11 cellular contexts compared by ENCODE assay signal in genomic region chr1:152926091-152926490, GRCh38. TPM values are rescaled to one million over a fixed set of nuclear protein-coding genes. Genes with fewer than 3 reads are reported as not detected.
DNase-seq lines count a peak whose midpoint lies in the region; ATAC-seq, FAIRE-seq and TF ChIP-seq lines count a peak whose summit lies in the region.
"Had no signal": no experiment of that assay in that cellular context is flagged by ENCODE, and none has a peak within 500 bp of the region (broad histone marks: within the 10 kb centered on the region; RNA-seq: fewer than 3 reads in every experiment).

No MANE protein-coding gene starts in this region.

- no peak for TF ChIP-seq EP300 in A549 (IDR thresholded peaks at IDR 0.05)

- no peaks in the 10 kb centered on the region for H4K20me1 ChIP-seq in Loucy (ENCODE audit: insufficient read depth, low read length, poor library complexity, severe bottlenecking)

- H3K4me3 Mint-ChIP-seq in CD4-positive, alpha-beta memory T cell: no peak overlapping the region
- H3K4me3 Mint-ChIP-seq: activated naive CD8-positive, alpha-beta T cell treated with anti-CD3 and anti-CD28 coated beads, Interleukin-2, amount 10 ng/mL, durations not matched to agents 7 days and 5 days had no signal

- peaks cover 6% of the 10 kb centered on the region; the same call in 1 of the 3 replicates for H3K4me1 ChIP-seq in A549
- H3K4me1 ChIP-seq in Loucy (ENCODE audit: insufficient read depth, low read length, poor library complexity, severe bottlenecking): no peaks in the 10 kb centered on the region
- no peaks in the 10 kb centered on the region for H3K4me1 ChIP-seq in CD4-positive, alpha-beta memory T cell (ENCODE audit: insufficient read depth, low read length)

- H3K9me2 ChIP-seq in Loucy (replicated peaks; ENCODE audit: low read depth, low read length): no peaks in the 10 kb centered on the region

- 2% methylated on average over 3 of the region's 3 CpGs for WGBS in A549 (ENCODE audit: missing lambda C conversion rate)

- H3K9ac ChIP-seq in Loucy (ENCODE audit: low read depth, low read length, poor library complexity, severe bottlenecking): no peak overlapping the region

- POLR2A ChIA-PET in A549 (lab: Yijun Ruan, JAX): no interaction called here
- POLR2A ChIA-PET in CD4-positive, alpha-beta memory T cell (lab: Charles Lee; ENCODE audit: partially characterized antibody): no interaction called here

- H3K27ac Mint-ChIP-seq in CD4-positive, alpha-beta memory T cell: no peak overlapping the region
- H3K27ac Mint-ChIP-seq: activated naive CD8-positive, alpha-beta T cell treated with anti-CD3 and anti-CD28 coated beads, Interleukin-2, amount 10 ng/mL, durations not matched to agents 7 days and 5 days had no signal

- peak; percentile 90 to 94 for ATAC-seq in A549
- ATAC-seq in esophagus mucosa: peak; percentile 85
- ATAC-seq in GM21423 (IDR thresholded peaks at IDR 0.05; ENCODE audit: unreplicated experiment): no peak
- no peak for ATAC-seq in GM19463 (IDR thresholded peaks at IDR 0.05; ENCODE audit: unreplicated experiment)

- peaks cover 2 to 10% of the 10 kb centered on the region in 2 donors for H3K27me3 Mint-ChIP-seq in CD4-positive, alpha-beta memory T cell

- DNase-seq in A549 (ENCODE audit: low read depth in 1 of 2, low spot score in 1 of 2) (peak in 1 of 2 experiments; percentile 48), UCSD-AML1 (lab: John Stamatoyannopoulos, UW; ENCODE audit: unreplicated experiment) (no peak)
- DNase-seq in CD4-positive, alpha-beta memory T cell: no peak
- DNase-seq: activated naive CD8-positive, alpha-beta T cell treated with anti-CD3 and anti-CD28 coated beads, Interleukin-2, amount 10 ng/mL, durations not matched to agents 7 days and 5 days; stimulated activated CD4-positive, alpha-beta T cell treated with anti-CD3 and anti-CD28 coated beads, Interleukin-15, amount 100 ng/mL, for 24 hours had no signal

- H3K4me2 ChIP-seq in A549 (no peak overlapping the region), Loucy (ENCODE audit: low read depth, low read length, poor library complexity, severe bottlenecking) (no peak overlapping the region)

- peak; percentile 62 to 74 for TF ChIP-seq RAD21 in A549 (conservative IDR thresholded peaks at IDR 0.05 in 1 of 2, IDR thresholded peaks at IDR 0.05 in 1 of 2)

- intact Hi-C loops in CD4-positive, alpha-beta memory T cell (cut with micrococcal nuclease): no loop called here

- H3K27me3 ChIP-seq in Loucy (ENCODE audit: insufficient read depth, low read length, poor library complexity, severe bottlenecking): no peaks in the 10 kb centered on the region
- no peaks in the 10 kb centered on the region for H3K27me3 ChIP-seq in CD4-positive, alpha-beta memory T cell (ENCODE audit: insufficient read depth, low read length)

- FAIRE-seq in A549 (lab: Jason Lieb, UNC): no peak
- FAIRE-seq: G401.6 had no signal

- no peaks in the 10 kb centered on the region for H3K36me3 Mint-ChIP-seq in CD4-positive, alpha-beta memory T cell
- H3K36me3 Mint-ChIP-seq: activated naive CD8-positive, alpha-beta T cell treated with anti-CD3 and anti-CD28 coated beads, Interleukin-2, amount 10 ng/mL, durations not matched to agents 7 days and 5 days had no signal

- no peaks in the 10 kb centered on the region for H3K79me2 ChIP-seq in Loucy (ENCODE audit: insufficient read depth, low read length)

- no peaks in the 10 kb centered on the region for H3K9me3 ChIP-seq in A549
- H3K9me3 ChIP-seq in Loucy (ENCODE audit: insufficient read depth, low read depth, low read length): no peaks in the 10 kb centered on the region
- no peaks in the 10 kb centered on the region for H3K9me3 ChIP-seq in CD4-positive, alpha-beta memory T cell (ENCODE audit: control insufficient read depth in 1 of 2, low read length in 2 of 2)

- H3K4me1 Mint-ChIP-seq in CD4-positive, alpha-beta memory T cell: no peaks in the 10 kb centered on the region
- H3K4me1 Mint-ChIP-seq: activated naive CD8-positive, alpha-beta T cell treated with anti-CD3 and anti-CD28 coated beads, Interleukin-2, amount 10 ng/mL, durations not matched to agents 7 days and 5 days had no signal

- TF ChIP-seq POLR2A in A549 (IDR thresholded peaks at IDR 0.05; ENCODE audit: low read length): no peak

- peak overlapping the region; percentile 22; the same call in 1 of the 2 replicates for H2AFZ ChIP-seq in Loucy (ENCODE audit: low read length)

- H3K36me3 ChIP-seq in Loucy (ENCODE audit: insufficient read depth, low read length): no peaks in the 10 kb centered on the region
- H3K36me3 ChIP-seq in CD4-positive, alpha-beta memory T cell (ENCODE audit: insufficient read depth, low read length): no peaks in the 10 kb centered on the region

- H3K27ac ChIP-seq in A549: no peak overlapping the region
- H3K27ac ChIP-seq in CD4-positive, alpha-beta memory T cell (ENCODE audit: low read depth, low read length): no peak overlapping the region

- peaks cover 0 to 4% (median 0%) of the 10 kb centered on the region in 8 donors for H3K9me3 Mint-ChIP-seq in CD4-positive, alpha-beta memory T cell
- H3K9me3 Mint-ChIP-seq: activated naive CD8-positive, alpha-beta T cell treated with anti-CD3 and anti-CD28 coated beads, Interleukin-2, amount 10 ng/mL, durations not matched to agents 7 days and 5 days had no signal

- H3K4me3 ChIP-seq in A549 (no peak overlapping the region), Loucy (ENCODE audit: low read length, poor library complexity, severe bottlenecking) (no peak overlapping the region)
- no peak overlapping the region for H3K4me3 ChIP-seq in CD4-positive, alpha-beta memory T cell (ENCODE audit: low read length in 2 of 2)

- no peaks in the 10 kb centered on the region for H3F3A ChIP-seq in Loucy (ENCODE audit: low read depth)

- CTCF ChIA-PET in A549 (lab: Yijun Ruan, JAX): interaction anchor here (0.7 to 2.6 kb wide), 31 partner anchors 10 to 520 kb away, joined by 3 to 40 read pairs (median 3); no protein-coding TSS in a partner anchor
- CTCF ChIA-PET in CD4-positive, alpha-beta memory T cell (lab: Charles Lee; ENCODE audit: partially characterized antibody): no interaction called here

- TF ChIP-seq CTCF in A549 (IDR thresholded peaks at IDR 0.05): peak; percentile 51
- peak; percentile 63 for TF ChIP-seq CTCF in GM12874 (IDR thresholded peaks at IDR 0.05; ENCODE audit: insufficient read depth, low read depth, low read length)
- peak; percentile 64 for TF ChIP-seq CTCF in Loucy (conservative IDR thresholded peaks at IDR 0.05; ENCODE audit: low read length)

TF ChIP-seq in A549, 52 proteins besides CTCF, POLR2A, EP300 and RAD21:
- no peak for TF ChIP-seq MYC (IDR thresholded peaks at IDR 0.05; ENCODE audit: borderline replicate concordance, low read length)
- peak; percentile 32; the same call in 2 of the 3 replicates for TF ChIP-seq SMC3 (IDR thresholded peaks at IDR 0.05)

RNA-seq across cellular contexts. Expression of gene IVL, which starts 17.7 kb away (rescaled TPM):
- polyA plus RNA-seq in A549 (2011; rRNA removed) (not detected in 2 replicates), A549 (2017; fragmentation: RNase III; extraction: RNeasy Plus Mini Kit Qiagen cat#74134 plus additional on column Dnase treatment) (not detected in 3 replicates)
- 0.01 and 0.04 TPM in 2 replicates for polyA plus RNA-seq in A549 (2012; cell fraction: cytosol; rRNA removed)
- polyA plus RNA-seq in A549 (2012; cell fraction: nucleus; rRNA removed): 0.02 TPM in 1 of 2 replicates, not detected in the other
- polyA minus RNA-seq in A549 (2011; rRNA and poly(A)+ RNA removed): not detected in 2 replicates
- total RNA-seq in esophagus mucosa: 145 TPM
- total RNA-seq in CD4-positive, alpha-beta memory T cell: not detected
- not detected for polyA plus RNA-seq in CD4-positive, alpha-beta memory T cell
- total RNA-seq: activated naive CD8-positive, alpha-beta T cell treated with anti-CD3 and anti-CD28 coated beads, Interleukin-2, amount 10 ng/mL, durations not matched to agents 7 days and 5 days had no signal

RNA-seq across cellular contexts. Expression of gene SPRR5, which starts 20.9 kb away (rescaled TPM):
- polyA plus RNA-seq in A549 (2011; rRNA removed): not detected in 2 replicates
- not detected in 2 replicates for polyA plus RNA-seq in A549 (2012; cell fraction: cytosol; rRNA removed)
- polyA plus RNA-seq in A549 (2012; cell fraction: nucleus; rRNA removed): not detected in 2 replicates
- not detected in 3 replicates for polyA plus RNA-seq in A549 (2017; fragmentation: RNase III; extraction: RNeasy Plus Mini Kit Qiagen cat#74134 plus additional on column Dnase treatment)
- not detected in 2 replicates for polyA minus RNA-seq in A549 (2011; rRNA and poly(A)+ RNA removed)
- total RNA-seq in esophagus mucosa: 3.5 TPM
- not detected for total RNA-seq in CD4-positive, alpha-beta memory T cell
- not detected for polyA plus RNA-seq in CD4-positive, alpha-beta memory T cell
- total RNA-seq: activated naive CD8-positive, alpha-beta T cell treated with anti-CD3 and anti-CD28 coated beads, Interleukin-2, amount 10 ng/mL, durations not matched to agents 7 days and 5 days had no signal

RNA-seq across cellular contexts. Expression of gene SPRR4, which starts 44.4 kb away (rescaled TPM):
- polyA plus RNA-seq in A549 (2011; rRNA removed) (not detected in 2 replicates), A549 (2017; fragmentation: RNase III; extraction: RNeasy Plus Mini Kit Qiagen cat#74134 plus additional on column Dnase treatment) (not detected in 3 replicates)
- not detected in 2 replicates for polyA plus RNA-seq in A549 (2012; cell fraction: cytosol; rRNA removed)
- not detected in 2 replicates for polyA plus RNA-seq in A549 (2012; cell fraction: nucleus; rRNA removed)
- not detected in 2 replicates for polyA minus RNA-seq in A549 (2011; rRNA and poly(A)+ RNA removed)
- total RNA-seq in esophagus mucosa: not detected
- not detected for total RNA-seq in CD4-positive, alpha-beta memory T cell
- polyA plus RNA-seq in CD4-positive, alpha-beta memory T cell: not detected
- total RNA-seq: activated naive CD8-positive, alpha-beta T cell treated with anti-CD3 and anti-CD28 coated beads, Interleukin-2, amount 10 ng/mL, durations not matched to agents 7 days and 5 days had no signal

RNA-seq across cellular contexts. Expression of gene SMCP, which starts 48.0 kb away (rescaled TPM):
- polyA plus RNA-seq in A549 (2011; rRNA removed) (not detected in 2 replicates), A549 (2017; fragmentation: RNase III; extraction: RNeasy Plus Mini Kit Qiagen cat#74134 plus additional on column Dnase treatment) (not detected in 3 replicates)
- polyA plus RNA-seq in A549 (2012; cell fraction: cytosol; rRNA removed): not detected in 2 replicates
- not detected in 2 replicates for polyA plus RNA-seq in A549 (2012; cell fraction: nucleus; rRNA removed)
- polyA minus RNA-seq in A549 (2011; rRNA and poly(A)+ RNA removed): not detected in 2 replicates
- not detected for total RNA-seq in esophagus mucosa
- total RNA-seq in CD4-positive, alpha-beta memory T cell: not detected
- polyA plus RNA-seq in CD4-positive, alpha-beta memory T cell: not detected
- total RNA-seq: activated naive CD8-positive, alpha-beta T cell treated with anti-CD3 and anti-CD28 coated beads, Interleukin-2, amount 10 ng/mL, durations not matched to agents 7 days and 5 days had no signal

RNA-seq across cellular contexts. Expression of gene SPRR1A, which starts 57.8 kb away (rescaled TPM):
- polyA plus RNA-seq in A549 (2011; rRNA removed) (not detected in 2 replicates), A549 (2017; fragmentation: RNase III; extraction: RNeasy Plus Mini Kit Qiagen cat#74134 plus additional on column Dnase treatment) (not detected in 3 replicates)
- polyA plus RNA-seq in A549 (2012; cell fraction: cytosol; rRNA removed): not detected in 2 replicates
- not detected in 2 replicates for polyA plus RNA-seq in A549 (2012; cell fraction: nucleus; rRNA removed)
- polyA minus RNA-seq in A549 (2011; rRNA and poly(A)+ RNA removed): not detected in 2 replicates
- 1,843 TPM for total RNA-seq in esophagus mucosa
- not detected for total RNA-seq in CD4-positive, alpha-beta memory T cell
- polyA plus RNA-seq in CD4-positive, alpha-beta memory T cell: not detected
- total RNA-seq: activated naive CD8-positive, alpha-beta T cell treated with anti-CD3 and anti-CD28 coated beads, Interleukin-2, amount 10 ng/mL, durations not matched to agents 7 days and 5 days had no signal

Comparison
In these comparisons a context has a peak if more than half of its experiments do, and no peak if none do; other contexts are left out.
1. ATAC-seq: peak in A549 (2 of 2) and esophagus mucosa (single experiment); none in GM21423 (single experiment) and GM19463 (single experiment).
2. RNA of gene IVL, which starts 17.7 kb away (total RNA-seq): 145 TPM in esophagus mucosa (single experiment); not detected in CD4-positive, alpha-beta memory T cell; every median in the first group is over 100 times any median in the second.
3. Peak in every context shown above with its lines, with median percentiles within 50 percentile points of each other: CTCF ChIP-seq.